18 cellular contexts compared by ENCODE assay signal in the genomic region with DNA sequence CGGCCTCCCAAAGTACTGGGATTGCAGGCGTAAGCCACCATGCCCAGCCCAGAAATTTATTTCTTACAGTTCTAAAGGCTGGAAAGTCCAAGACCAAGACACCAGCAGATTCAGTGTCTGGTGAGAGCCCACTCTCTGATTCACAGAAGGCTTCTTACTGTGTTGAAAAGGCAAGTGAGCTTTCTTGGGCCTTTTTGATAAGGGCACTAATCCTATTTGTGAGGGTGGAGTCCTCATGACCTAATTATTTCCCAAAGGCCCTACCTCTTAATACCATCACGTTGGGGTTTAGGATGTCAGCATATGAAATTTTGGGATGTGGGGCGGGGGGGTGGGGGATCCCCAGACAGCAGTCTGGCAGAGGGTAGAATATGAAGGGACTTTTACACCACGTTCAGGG.
"Had no signal": no experiment of that assay in that cellular context is flagged by ENCODE, and none has a peak within 500 bp of the region (broad histone marks: within the 10 kb centered on the region; RNA-seq: fewer than 3 reads in every experiment).

No MANE protein-coding gene starts in this region.

- H2AFZ ChIP-seq: parathyroid adenoma had no signal

- H3K4me3 ChIP-seq: right lobe of liver, stomach, testis had no signal

- H3K9ac ChIP-seq: parathyroid adenoma had no signal

- ATAC-seq: activated CD8-positive, alpha-beta memory T cell treated with anti-CD3 and anti-CD28 coated beads, Interleukin-2, amount 10 ng/mL, durations not matched to agents 7 days and 5 days; activated T-helper 17 cell treated with anti-CD3 and anti-CD28 coated beads, Interleukin-2, amount 50 U/mL, for 72 hours; natural killer cell treated with Interleukin-12 subunit alpha and Interleukin-12 subunit beta and Interleukin-15 and Interleukin-18, amount 100 ng/mL, for 72 hours; right lobe of liver; stimulated activated effector memory CD8-positive, alpha-beta T cell treated with anti-CD3 and anti-CD28 coated beads, Interleukin-12 subunit alpha, Interleukin-12 subunit beta, amount 100 ng/mL, for 72 hours; WTC11 had no signal

- H3K4me1 ChIP-seq: parathyroid adenoma, right lobe of liver, stomach, testis had no signal

- DNase-seq: activated CD4-positive, alpha-beta memory T cell treated with anti-CD3 and anti-CD28 coated beads, Interleukin-2, amount 10 ng/mL, durations not matched to agents 7 days and 5 days; activated CD4-positive, alpha-beta T cell treated with anti-CD3 and anti-CD28 coated beads for 4 hours; activated CD8-positive, alpha-beta memory T cell treated with anti-CD3 and anti-CD28 coated beads, Interleukin-2, amount 10 ng/mL, durations not matched to agents 7 days and 5 days; activated naive CD4-positive, alpha-beta T cell treated with Interleukin-2 at 50 U/mL for 16 hours; activated naive CD8-positive, alpha-beta T cell treated with anti-CD3 and anti-CD28 coated beads, Interleukin-2, amount 10 ng/mL, durations not matched to agents 7 days and 5 days; activated T-cell treated with anti-CD3 and anti-CD28 coated beads, Interleukin-2, amount 50 U/mL, for 1 hour; cortex of kidney; right lobe of liver; small intestine; stimulated activated CD4-positive, alpha-beta T cell treated with anti-CD3 and anti-CD28 coated beads, Interleukin-4, amount 100 ng/mL, for 24 hours; stomach; testis had no signal

- H3K36me3 ChIP-seq: neutrophil, right lobe of liver, stomach had no signal

- H3K27me3 ChIP-seq: neutrophil, right lobe of liver, stomach, testis had no signal

- H3K79me2 ChIP-seq: parathyroid adenoma had no signal

- H3K27ac ChIP-seq: neutrophil, parathyroid adenoma, right lobe of liver, stomach, testis had no signal

- H3K9me3 ChIP-seq: neutrophil, right lobe of liver, testis had no signal
